30 cellular contexts compared by ENCODE assay signal in the genomic region with DNA sequence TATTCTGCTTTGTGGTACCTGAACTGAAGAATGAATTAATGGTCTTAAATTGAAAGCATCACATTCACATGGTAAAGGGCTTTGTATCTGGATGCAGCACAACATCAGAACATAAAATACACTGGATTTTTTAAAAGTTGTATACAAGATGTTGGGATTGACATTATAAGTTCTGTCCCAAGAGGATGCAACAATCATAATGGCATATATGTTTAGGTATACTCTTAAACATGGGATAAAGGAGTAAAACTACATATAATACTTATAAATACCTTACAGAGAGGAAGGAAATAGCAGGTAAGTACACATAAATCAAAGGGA.
A peak's percentile ranks its signal among the peaks of the same experiment; 100 is the strongest.
DNase-seq lines count a peak whose midpoint lies in the region; ATAC-seq and TF ChIP-seq lines count a peak whose summit lies in the region.
"Had no signal": no experiment of that assay in that cellular context is flagged by ENCODE, and none has a peak within 500 bp of the region (broad histone marks: within the 10 kb centered on the region; RNA-seq: fewer than 3 reads in every experiment).

No MANE protein-coding gene starts in this region.

- H3K27ac ChIP-seq in hepatocyte, result peak overlapping the region; percentile 64
- H3K27ac ChIP-seq: 22Rv1, lower lobe of right lung, RWPE1, SK-N-MC had no signal

- no peaks in the 10 kb centered on the region for H3K9me3 Mint-ChIP-seq in T-helper 2 cell treated with Interferon-gamma antibody and Interleukin-4, amounts not matched to agents 5 μg/mL and 100 μg/mL, for 36 hours
- no peaks in the 10 kb centered on the region for H3K9me3 Mint-ChIP-seq in type B pancreatic cell
- H3K9me3 Mint-ChIP-seq in chondrocyte (ENCODE audit: low read depth), result no peaks in the 10 kb centered on the region
- H3K9me3 Mint-ChIP-seq: activated CD4-positive, alpha-beta T cell treated with anti-CD3 and anti-CD28 coated beads, Interleukin-2, amount 10 ng/mL, durations not matched to agents 24 days and 14 days; brain; neural crest cell had no signal

- H3K27me3 ChIP-seq in hepatocyte, result no peaks in the 10 kb centered on the region
- H3K27me3 ChIP-seq: heart left ventricle, spleen had no signal

- H3K4me1 Mint-ChIP-seq in T-helper 2 cell treated with Interferon-gamma antibody and Interleukin-4, amounts not matched to agents 5 μg/mL and 100 μg/mL, for 36 hours (ENCODE audit: low read depth), result peaks cover 38% of the 10 kb centered on the region
- peaks cover 52% of the 10 kb centered on the region for H3K4me1 Mint-ChIP-seq in type B pancreatic cell (ENCODE audit: unreplicated experiment)
- peaks cover 54% of the 10 kb centered on the region for H3K4me1 Mint-ChIP-seq in chondrocyte (ENCODE audit: low read depth)

- H4K20me1 ChIP-seq in hepatocyte (ENCODE audit: insufficient read depth, poor library complexity, severe bottlenecking), result no peaks in the 10 kb centered on the region

- peaks cover 49% of the 10 kb centered on the region for H3K36me3 Mint-ChIP-seq in T-helper 2 cell treated with Interferon-gamma antibody and Interleukin-4, amounts not matched to agents 5 μg/mL and 100 μg/mL, for 36 hours (ENCODE audit: low read depth)
- H3K36me3 Mint-ChIP-seq in type B pancreatic cell, result peaks cover 16% of the 10 kb centered on the region
- peaks cover 5% of the 10 kb centered on the region for H3K36me3 Mint-ChIP-seq in chondrocyte (ENCODE audit: low read depth)

- DNase-seq in T-helper 2 cell treated with Interferon-gamma antibody and Interleukin-4, amounts not matched to agents 5 μg/mL and 100 μg/mL, for 36 hours (ENCODE audit: low spot score), result no peak
- DNase-seq in T-helper 2 cell, result no peak
- DNase-seq in SW480 (ENCODE audit: low spot score), result peak; percentile 49
- DNase-seq in hepatocyte (ENCODE audit: low spot score), result no peak
- DNase-seq in type B pancreatic cell (ENCODE audit: extremely low spot score, unreplicated experiment), result no peak
- no peak for DNase-seq in activated CD4-positive, alpha-beta T cell treated with anti-CD3 and anti-CD28 coated beads for 48 hours
- no peak for DNase-seq in chondrocyte (ENCODE audit: low spot score)
- DNase-seq: activated CD4-positive, alpha-beta T cell treated with anti-CD3 and anti-CD28 coated beads, Interleukin-2, amount 10 ng/mL, durations not matched to agents 24 days and 14 days; activated naive CD4-positive, alpha-beta T cell; activated T-cell treated with anti-CD3 and anti-CD28 coated beads, Interleukin-2, amount 50 U/mL, for 48 hours; AML-193; DMS79; effector CD8-positive, alpha-beta T cell; erythroblast; GDM1; heart left ventricle; lower lobe of right lung; NCI-H1417 treated with DMSO at 0.1 percent for 48 hours; NCI-H345; NCI-H748 treated with DMSO at 0.1 percent for 48 hours; right cardiac atrium; spleen; stimulated activated CD4-positive, alpha-beta T cell treated with anti-CD3 and anti-CD28 coated beads, Interleukin-2, amount 100 ng/mL, for 48 hours had no signal

- H3K4me3 ChIP-seq in hepatocyte, result no peak overlapping the region
- H3K4me3 ChIP-seq: heart left ventricle, K562, lower lobe of right lung, SK-N-MC, spleen had no signal

- H3K4me2 ChIP-seq in hepatocyte, result peak overlapping the region; percentile 28

- no peaks in the 10 kb centered on the region for H3K36me3 ChIP-seq in hepatocyte (replicated peaks; ENCODE audit: insufficient read depth, low read depth)
- H3K36me3 ChIP-seq: lower lobe of right lung had no signal

- peaks cover 39% of the 10 kb centered on the region for H3K4me1 ChIP-seq in hepatocyte (ENCODE audit: insufficient read depth)

- H3K79me2 ChIP-seq in hepatocyte, result no peaks in the 10 kb centered on the region

- no peaks in the 10 kb centered on the region for H3K27me3 Mint-ChIP-seq in T-helper 2 cell treated with Interferon-gamma antibody and Interleukin-4, amounts not matched to agents 5 μg/mL and 100 μg/mL, for 36 hours (ENCODE audit: low read depth)
- H3K27me3 Mint-ChIP-seq in type B pancreatic cell, result no peaks in the 10 kb centered on the region
- H3K27me3 Mint-ChIP-seq in chondrocyte (ENCODE audit: low read depth), result no peaks in the 10 kb centered on the region
- H3K27me3 Mint-ChIP-seq: brain had no signal

- H3K9me2 ChIP-seq in hepatocyte (replicated peaks; ENCODE audit: insufficient read depth), result no peaks in the 10 kb centered on the region

- no peak overlapping the region for H2AFZ ChIP-seq in hepatocyte

- H3K27ac Mint-ChIP-seq in T-helper 2 cell treated with Interferon-gamma antibody and Interleukin-4, amounts not matched to agents 5 μg/mL and 100 μg/mL, for 36 hours, result no peak overlapping the region
- H3K27ac Mint-ChIP-seq in type B pancreatic cell (peak overlapping the region; percentile 97), chondrocyte (ENCODE audit: unreplicated experiment) (no peak overlapping the region)

- H3K9me3 ChIP-seq in hepatocyte (ENCODE audit: low read depth), result no peaks in the 10 kb centered on the region
- H3K9me3 ChIP-seq: heart left ventricle, lower lobe of right lung, spleen had no signal

- peak overlapping the region; percentile 23 for H3K4me3 Mint-ChIP-seq in T-helper 2 cell treated with Interferon-gamma antibody and Interleukin-4, amounts not matched to agents 5 μg/mL and 100 μg/mL, for 36 hours
- H3K4me3 Mint-ChIP-seq in type B pancreatic cell, result peak overlapping the region; percentile 6
- no peak overlapping the region for H3K4me3 Mint-ChIP-seq in chondrocyte (ENCODE audit: unreplicated experiment)
- H3K4me3 Mint-ChIP-seq: neural crest cell had no signal

- no peak for ATAC-seq in GM21515 (IDR thresholded peaks at IDR 0.05; ENCODE audit: unreplicated experiment)
- ATAC-seq: heart left ventricle, K562, lower lobe of right lung, right cardiac atrium had no signal

- TF ChIP-seq CTCF in hepatocyte (IDR thresholded peaks at IDR 0.05; ENCODE audit: poor library complexity) (no peak), type B pancreatic cell (conservative IDR thresholded peaks at IDR 0.05) (no peak), chondrocyte (IDR thresholded peaks at IDR 0.05) (no peak)
